22 cellular contexts compared by ENCODE assay signal in the genomic region with DNA sequence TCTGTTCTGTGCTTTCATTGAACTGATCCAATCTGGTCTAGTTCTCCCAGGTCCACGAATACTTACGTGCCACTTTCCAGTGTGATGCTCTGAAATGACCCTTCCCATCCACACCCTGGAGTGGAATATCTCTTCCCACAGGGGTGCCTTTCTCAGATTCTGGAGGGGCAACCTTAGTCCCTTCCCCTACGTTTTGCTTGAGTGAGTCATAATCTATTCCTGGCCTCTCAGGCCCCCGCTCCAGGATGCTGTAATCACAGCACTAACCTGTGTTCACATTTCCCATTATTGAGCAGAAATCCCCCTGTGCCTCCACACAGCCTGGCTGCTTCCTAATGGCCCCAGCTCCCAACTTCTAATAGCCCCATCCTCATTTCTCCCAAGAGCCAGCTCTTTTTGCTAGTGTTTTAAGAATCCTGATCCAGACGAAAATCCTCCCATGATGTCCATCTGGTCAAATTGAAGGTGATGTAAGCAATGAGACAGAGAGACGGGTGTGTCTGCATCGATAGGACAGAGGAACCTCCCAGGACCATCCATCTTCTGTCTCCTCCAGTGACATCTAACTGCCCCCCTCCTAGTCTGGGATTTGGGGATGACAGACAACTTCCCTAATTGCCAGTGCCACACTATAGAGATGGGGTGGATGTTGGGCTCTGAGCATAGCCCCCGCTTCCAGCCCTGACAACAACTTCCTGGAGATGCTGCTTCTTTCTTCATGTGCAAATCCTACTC.
"Had no signal": no experiment of that assay in that cellular context is flagged by ENCODE, and none has a peak within 500 bp of the region (broad histone marks: within the 10 kb centered on the region; RNA-seq: fewer than 3 reads in every experiment).

No MANE protein-coding gene starts in this region.

- H3K27me3 Mint-ChIP-seq: activated T-helper 17 cell treated with anti-CD3 and anti-CD28 coated beads, Interleukin-2, amount 50 U/mL, for 72 hours had no signal

- H3K4me3 Mint-ChIP-seq: activated CD8-positive, alpha-beta T cell treated with anti-CD3 and anti-CD28 coated beads for 36 hours; activated naive CD8-positive, alpha-beta T cell; activated T-cell treated with anti-CD3 and anti-CD28 coated beads, Interleukin-2, amount 50 U/mL, for 4 hours; activated T-helper 17 cell treated with anti-CD3 and anti-CD28 coated beads, Interleukin-2, amount 50 U/mL, for 72 hours had no signal

- DNase-seq: activated CD4-positive, alpha-beta T cell treated with anti-CD3 and anti-CD28 coated beads for 4 hours; activated CD4-positive, alpha-beta T cell treated with anti-CD3 and anti-CD28 coated beads, Interleukin-2, amount 50 U/mL, for 1 hour; activated CD4-positive, alpha-beta T cell treated with anti-CD3 and anti-CD28 coated beads, Interleukin-2, amount 50 U/mL, for 48 hours; activated CD4-positive, CD25-positive, alpha-beta regulatory T cell; activated CD4-positive, CD25-positive, alpha-beta regulatory T cell treated with anti-CD3 and anti-CD28 coated beads, Interleukin-2, amount 50 U/mL, for 72 hours; activated CD8-positive, alpha-beta memory T cell treated with anti-CD3 and anti-CD28 coated beads for 24 hours; activated CD8-positive, alpha-beta T cell treated with anti-CD3 and anti-CD28 coated beads for 36 hours; activated effector memory CD4-positive, alpha-beta T cell treated with Interleukin-2 at 50 U/mL for 16 hours; activated gamma-delta T cell treated with Interleukin-2 at 50 U/mL for 16 hours; activated naive CD4-positive, alpha-beta T cell treated with anti-CD3 and anti-CD28 coated beads, Interleukin-2, amount 50 U/mL, for 16 hours; activated naive CD4-positive, alpha-beta T cell treated with Interleukin-2 at 50 U/mL for 16 hours; activated T-cell treated with anti-CD3 and anti-CD28 coated beads, Interleukin-2, amount 50 U/mL, for 4 hours; amniotic stem cell; aorta; body of pancreas; colonic mucosa; effector CD8-positive, alpha-beta T cell; foreskin fibroblast; heart left ventricle; T-helper 2 cell had no signal

- H3K27ac Mint-ChIP-seq: activated CD8-positive, alpha-beta T cell treated with anti-CD3 and anti-CD28 coated beads for 36 hours; activated naive CD8-positive, alpha-beta T cell; activated T-helper 17 cell treated with anti-CD3 and anti-CD28 coated beads, Interleukin-2, amount 50 U/mL, for 72 hours had no signal

- H3K9me3 Mint-ChIP-seq: activated CD8-positive, alpha-beta T cell treated with anti-CD3 and anti-CD28 coated beads for 36 hours; activated T-cell treated with anti-CD3 and anti-CD28 coated beads, Interleukin-2, amount 50 U/mL, for 4 hours; activated T-helper 17 cell treated with anti-CD3 and anti-CD28 coated beads, Interleukin-2, amount 50 U/mL, for 72 hours had no signal

- H3K4me1 Mint-ChIP-seq: activated T-helper 17 cell treated with anti-CD3 and anti-CD28 coated beads, Interleukin-2, amount 50 U/mL, for 72 hours had no signal

- H3K36me3 Mint-ChIP-seq: activated naive CD8-positive, alpha-beta T cell had no signal
